ENCODE assay signal across 7 cellular contexts in genomic region chr6:131924881-131925474, GRCh38. TPM values are rescaled to one million over a fixed set of nuclear protein-coding genes. Genes with fewer than 3 reads are reported as not detected.
DNase-seq lines count a peak whose midpoint lies in the region; TF ChIP-seq lines count a peak whose summit lies in the region.

No MANE protein-coding gene starts in this region.

- H3K4me3 Mint-ChIP-seq in endodermal cell (no peak overlapping the region), neural progenitor cell (no peak overlapping the region)

- no peaks in the 10 kb centered on the region for H3K36me3 ChIP-seq in endodermal cell (ENCODE audit: control insufficient read depth, insufficient read depth, low read length)
- H3K36me3 ChIP-seq in neural progenitor cell, result no peaks in the 10 kb centered on the region
- no peaks in the 10 kb centered on the region for H3K36me3 ChIP-seq in effector memory CD4-positive, alpha-beta T cell (ENCODE audit: control insufficient read depth, insufficient read depth, low read length)

- no peak overlapping the region for H3K9ac ChIP-seq in endodermal cell (ENCODE audit: extremely low read depth, low read length, poor library complexity, severe bottlenecking)
- H3K9ac ChIP-seq in neural progenitor cell, result no peak overlapping the region

- no peaks in the 10 kb centered on the region for H3K27me3 ChIP-seq in endodermal cell (ENCODE audit: control insufficient read depth, insufficient read depth, low read length, poor library complexity, severe bottlenecking)
- no peaks in the 10 kb centered on the region for H3K27me3 ChIP-seq in neural progenitor cell
- no peaks in the 10 kb centered on the region for H3K27me3 ChIP-seq in effector memory CD4-positive, alpha-beta T cell (replicated peaks; ENCODE audit: control insufficient read depth, insufficient read depth, low read length, poor library complexity, severe bottlenecking)

- 0 out of 2 replicates have a peak, but pooled peaks have one; percentile 6 for TF ChIP-seq CTCF in GM12875 (IDR thresholded peaks at IDR 0.05; ENCODE audit: borderline replicate concordance, insufficient read depth, low read depth, low read length)
- peak; percentile 74 for TF ChIP-seq CTCF in endodermal cell (conservative IDR thresholded peaks at IDR 0.05)
- TF ChIP-seq CTCF in neural progenitor cell (IDR thresholded peaks at IDR 0.05), result peak; percentile 66

- H3K79me2 ChIP-seq in neural progenitor cell (ENCODE audit: low read depth), result no peaks in the 10 kb centered on the region

- H3K27me3 Mint-ChIP-seq in endodermal cell (ENCODE audit: insufficient read depth), result no peaks in the 10 kb centered on the region
- peaks cover 5% of the 10 kb centered on the region for H3K27me3 Mint-ChIP-seq in neural progenitor cell (ENCODE audit: insufficient read depth, low read depth)

- H3K4me2 ChIP-seq in neural progenitor cell, result no peak overlapping the region

- H3K36me3 Mint-ChIP-seq in endodermal cell (ENCODE audit: low read depth) (peaks cover 6% of the 10 kb centered on the region), neural progenitor cell (no peaks in the 10 kb centered on the region)

- H3K4me1 ChIP-seq in endodermal cell (ENCODE audit: control insufficient read depth, insufficient read depth, low read length), result no peaks in the 10 kb centered on the region
- H3K4me1 ChIP-seq in neural progenitor cell, result no peaks in the 10 kb centered on the region
- H3K4me1 ChIP-seq in effector memory CD4-positive, alpha-beta T cell (ENCODE audit: control insufficient read depth, insufficient read depth, low read length, poor library complexity, severe bottlenecking), result no peaks in the 10 kb centered on the region

- no peaks in the 10 kb centered on the region for H4K20me1 ChIP-seq in neural progenitor cell (ENCODE audit: low read depth)

- H3K27ac ChIP-seq in endodermal cell (ENCODE audit: low read depth, low read length) (no peak overlapping the region), neural progenitor cell (no peak overlapping the region)
- no peak overlapping the region for H3K27ac ChIP-seq in effector memory CD4-positive, alpha-beta T cell (ENCODE audit: insufficient read depth, low read length, poor library complexity, severe bottlenecking)

- H3K9me3 Mint-ChIP-seq in endodermal cell (no peaks in the 10 kb centered on the region), neural progenitor cell (peaks cover 26% of the 10 kb centered on the region)

- H3K4me3 ChIP-seq in GM12875 (ENCODE audit: low read depth, low read length) (no peak overlapping the region), endodermal cell (ENCODE audit: low read length) (no peak overlapping the region), neural progenitor cell (no peak overlapping the region)
- H3K4me3 ChIP-seq in effector memory CD4-positive, alpha-beta T cell (ENCODE audit: insufficient read depth, low read depth, low read length, poor library complexity, severe bottlenecking), result no peak overlapping the region

- no peaks in the 10 kb centered on the region for H3F3A ChIP-seq in neural progenitor cell (ENCODE audit: low read depth)

- H2AFZ ChIP-seq in neural progenitor cell (replicated peaks), result no peak overlapping the region

- no peak overlapping the region for H3K27ac Mint-ChIP-seq in endodermal cell
- peak overlapping the region; percentile 7 for H3K27ac Mint-ChIP-seq in neural progenitor cell

- DNase-seq in NCI-H69 (lab: John Stamatoyannopoulos, UW) (peak; percentile 54), endodermal cell (no peak), neural progenitor cell (ENCODE audit: low spot score) (peak; percentile 62), NCI-H2196 treated with DMSO at 0.1 percent for 48 hours (lab: John Stamatoyannopoulos, UW; ENCODE audit: unreplicated experiment) (no peak)
- DNase-seq in effector memory CD4-positive, alpha-beta T cell, result no peak
- no peak for DNase-seq in activated CD4-positive, alpha-beta T cell treated with anti-CD3 and anti-CD28 coated beads, Interleukin-2, amount 50 U/mL, for 4 hours

- H3K4me1 Mint-ChIP-seq in endodermal cell, result no peaks in the 10 kb centered on the region
- no peaks in the 10 kb centered on the region for H3K4me1 Mint-ChIP-seq in neural progenitor cell

- H3K9me3 ChIP-seq in endodermal cell (ENCODE audit: control insufficient read depth, low read length), result no peaks in the 10 kb centered on the region
- no peaks in the 10 kb centered on the region for H3K9me3 ChIP-seq in neural progenitor cell (ENCODE audit: low read depth)
- H3K9me3 ChIP-seq in effector memory CD4-positive, alpha-beta T cell (ENCODE audit: control insufficient read depth, low read length), result no peaks in the 10 kb centered on the region

- WGBS in endodermal cell (ENCODE audit: insufficient coverage in 1 of 2, insufficient read length in 1 of 2), 2 experiments, result 63% methylated on average over 2 to 4 of the region's 4 CpGs

RNA-seq across cellular contexts. Expression of gene CCN2, which starts 26.2 kb away (rescaled TPM):
- 10 to 100 TPM; 28.6 to 29.4 TPM for total RNA-seq in endodermal cell
- polyA plus RNA-seq in endodermal cell (2013, experiment 1 of 2), result 176 TPM
- 179 TPM for polyA plus RNA-seq in endodermal cell (2013, experiment 2 of 2)
- 46.7 and 54.5 TPM in 2 replicates for total RNA-seq in neural progenitor cell (ENCODE audit: low replicate concordance)

Comparison
In these comparisons a context has a peak if more than half of its experiments do, and no peak if none do; other contexts are left out.
1. CTCF ChIP-seq: peak in every context shown above with its lines; median percentile 74 in endodermal cell; 66 in neural progenitor cell; 6 in GM12875.
2. DNase-seq: peak in NCI-H69 (single experiment) and neural progenitor cell (single experiment); none in endodermal cell (single experiment), NCI-H2196 treated with DMSO at 0.1 percent for 48 hours (single experiment), effector memory CD4-positive, alpha-beta T cell (0 of 3) and activated CD4-positive, alpha-beta T cell treated with anti-CD3 and anti-CD28 coated beads, Interleukin-2, amount 50 U/mL, for 4 hours (0 of 2).